Comparison of ENCODE assay signal across 22 cellular contexts in genomic region chr10:62381385-62382102, GRCh38. TPM values are rescaled to one million over a fixed set of nuclear protein-coding genes. Genes with fewer than 3 reads are reported as not detected.
DNase-seq lines count a peak whose midpoint lies in the region; ATAC-seq, FAIRE-seq and TF ChIP-seq lines count a peak whose summit lies in the region.
"Had no signal": no experiment of that assay in that cellular context is flagged by ENCODE, and none has a peak within 500 bp of the region (broad histone marks: within the 10 kb centered on the region; RNA-seq: fewer than 3 reads in every experiment).

No MANE protein-coding gene starts in this region.

- no peaks in the 10 kb centered on the region for H3K9me1 ChIP-seq in keratinocyte (ENCODE audit: control insufficient read depth, extremely low read depth, insufficient read depth, low read length)

- WGBS in heart right ventricle, 2 donors = 80 to 84% methylated on average over 6 of the region's 6 CpGs

- no peak overlapping the region for H2AFZ ChIP-seq in keratinocyte (ENCODE audit: control insufficient read depth, low read length)

- H3K4me1 ChIP-seq in heart right ventricle = peaks cover 0 to 14% (median 0%) of the 10 kb centered on the region in 9 donors
- H3K4me1 ChIP-seq in keratinocyte (ENCODE audit: control insufficient read depth, extremely low read depth, insufficient read depth, low read length) = peaks cover 71% of the 10 kb centered on the region
- H3K4me1 ChIP-seq in tibial artery = peaks cover 0 to 19% (median 9%) of the 10 kb centered on the region in 4 donors
- H3K4me1 ChIP-seq: gastrocnemius medialis had no signal

- ATAC-seq in heart right ventricle (peak in 6 of 8 donors; percentile 48 to 74 (median 60)), omental fat pad (ENCODE audit: low FRiP score) (no peak)
- ATAC-seq: activated CD8-positive, alpha-beta T cell treated with anti-CD3 and anti-CD28 coated beads for 36 hours; gastrocnemius medialis had no signal

- peaks cover 60% of the 10 kb centered on the region for H3K79me2 ChIP-seq in keratinocyte (ENCODE audit: control insufficient read depth, insufficient read depth, low read length)

- dilution Hi-C loops in keratinocyte (cut with MboI; ENCODE audit: extremely low pct_ligation_motif_present, low sequenced_read_pairs) = no loop called here

- H3K4me3 ChIP-seq in heart right ventricle = no peak overlapping the region
- no peak overlapping the region for H3K4me3 ChIP-seq in keratinocyte (ENCODE audit: control insufficient read depth in 2 of 3, extremely low read depth in 1 of 3, insufficient read depth in 2 of 3, low read depth in 1 of 3, low read length in 3 of 3)
- H3K4me3 ChIP-seq in tibial artery = no peak overlapping the region
- H3K4me3 ChIP-seq: gastrocnemius medialis, SJSA1 had no signal

- TF ChIP-seq CTCF in heart right ventricle (IDR thresholded peaks at IDR 0.05) (no peak), keratinocyte (optimal IDR thresholded peaks at IDR 0.05 in 1 of 3, IDR thresholded peaks at IDR 0.05 in 1 of 3, conservative IDR thresholded peaks at IDR 0.05 in 1 of 3; ENCODE audit: extremely low read depth in 1 of 3, insufficient read depth in 2 of 3, low read length in 3 of 3) (no peak), tibial artery (IDR thresholded peaks at IDR 0.05) (no peak), omental fat pad (IDR thresholded peaks at IDR 0.05) (no peak)

- H3K27ac ChIP-seq in heart right ventricle (peak overlapping the region in 4 of 10 donors; percentile 44 to 68 (median 55)), caudate nucleus (ENCODE audit: low read depth, low read length) (peak overlapping the region; percentile 88), keratinocyte (ENCODE audit: control insufficient read depth, insufficient read depth, low read length) (peak overlapping the region; percentile 75), tibial artery (peak overlapping the region; percentile 59 to 66)
- H3K27ac ChIP-seq: gastrocnemius medialis, SJSA1 had no signal

- H3K9ac ChIP-seq in keratinocyte (ENCODE audit: control insufficient read depth, extremely low read depth, insufficient read depth, low read length) = peak overlapping the region; percentile 39

- H3K36me3 ChIP-seq in heart right ventricle (no peaks in the 10 kb centered on the region), keratinocyte (ENCODE audit: control insufficient read depth in 2 of 2, extremely low read depth in 1 of 2, insufficient read depth in 2 of 2, low read length in 2 of 2) (peaks cover 3 to 7% of the 10 kb centered on the region in 2 experiments), tibial artery (no peaks in the 10 kb centered on the region)
- H3K36me3 ChIP-seq: gastrocnemius medialis, SJSA1 had no signal

- intact Hi-C loops in heart right ventricle (cut with DNase I) (no loop called here), cardiac septum (cut with DNase I) (loop anchor here (10.0 kb wide), 2 partner anchors 183 to 337 kb away; no protein-coding TSS in a partner anchor), tibial artery (cut with DNase I; ENCODE audit: low total_unique reads) (no loop called here)

- peak overlapping the region; percentile 61 for H3K4me2 ChIP-seq in keratinocyte (ENCODE audit: control insufficient read depth, extremely low read depth, insufficient read depth, low read depth, low read length)

- H4K20me1 ChIP-seq in keratinocyte (ENCODE audit: control insufficient read depth, extremely low read depth, insufficient read depth, low read length) = no peaks in the 10 kb centered on the region

- H3K27me3 ChIP-seq in heart right ventricle (no peaks in the 10 kb centered on the region), keratinocyte (ENCODE audit: control insufficient read depth, extremely low read depth, insufficient read depth, low read length) (no peaks in the 10 kb centered on the region), tibial artery (no peaks in the 10 kb centered on the region)
- H3K27me3 ChIP-seq: gastrocnemius medialis, SJSA1 had no signal

- no peaks in the 10 kb centered on the region for H3K9me3 ChIP-seq in heart right ventricle
- no peaks in the 10 kb centered on the region for H3K9me3 ChIP-seq in keratinocyte (ENCODE audit: control insufficient read depth, low read depth, low read length)
- no peaks in the 10 kb centered on the region for H3K9me3 ChIP-seq in tibial artery
- H3K9me3 ChIP-seq: gastrocnemius medialis, SJSA1 had no signal

- DNase-seq in heart right ventricle (no peak), cardiac septum (ENCODE audit: low spot score) (no peak), caudate nucleus (lab: John Stamatoyannopoulos, UW) (peak in 29 of 61 donors; percentile 16 to 78 (median 40)), keratinocyte (ENCODE audit: low read depth, low spot score) (no peak), tibial artery (no peak), omental fat pad (ENCODE audit: low spot score) (no peak), NOMO-1 treated with DMSO at 0.1 percent for 48 hours (lab: John Stamatoyannopoulos, UW; ENCODE audit: unreplicated experiment) (no peak), NCI-H2196 (lab: John Stamatoyannopoulos, UW; ENCODE audit: unreplicated experiment) (no peak)
- DNase-seq: activated CD8-positive, alpha-beta T cell treated with anti-CD3 and anti-CD28 coated beads for 36 hours; activated naive CD4-positive, alpha-beta T cell treated with anti-CD3 and anti-CD28 coated beads, Interleukin-2, amount 10 ng/mL, durations not matched to agents 7 days and 5 days; activated T-cell treated with anti-CD3 and anti-CD28 coated beads, Interleukin-2, amount 50 U/mL, for 24 hours; gastrocnemius medialis; GDM1; NCI-H1436 treated with DMSO at 0.1 percent for 48 hours; NCI-H2171 treated with DMSO at 0.1 percent for 48 hours; NCI-H748 treated with DMSO at 0.1 percent for 48 hours; stimulated activated CD4-positive, alpha-beta T cell treated with anti-CD3 and anti-CD28 coated beads, Interleukin-2, amount 100 ng/mL, for 48 hours had no signal

- FAIRE-seq in keratinocyte (lab: Jason Lieb, UNC) = peak; percentile 77
- FAIRE-seq: A204.1, D721Med had no signal

RNA-seq across cellular contexts. Expression of gene ZNF365, which starts 7.4 kb away (rescaled TPM):
- total RNA-seq in heart right ventricle (under 1 TPM; 0.05 to 0.60 (median 0.20) TPM), cardiac septum (1.2 TPM), omental fat pad (under 1 TPM in 2 of 4 donors, not detected in 2; 0.12 to 0.19 TPM)
- polyA plus RNA-seq in heart right ventricle (under 1 TPM; 0.07 TPM), keratinocyte (11.9 to 20.9 TPM (median 15.9 TPM) in 3 replicates)
- polyA plus RNA-seq in keratinocyte (2011; ENCODE audit: low read depth) = 45.3 TPM
- 10.0 and 17.5 TPM in 2 replicates for polyA plus RNA-seq in keratinocyte (2011; cell fraction: cytosol; rRNA removed)
- polyA plus RNA-seq in keratinocyte (2011; cell fraction: nucleus; rRNA removed) = 13.4 and 17.5 TPM in 2 replicates
- polyA plus RNA-seq in keratinocyte (2012; ENCODE audit: low replicate concordance) = 15.4 and 22.7 TPM in 2 replicates
- 14.5 to 25.7 TPM (median 16.1 TPM) in 3 replicates for polyA minus RNA-seq in keratinocyte
- 16.3 TPM for polyA minus RNA-seq in keratinocyte (2011; cell fraction: cytosol; rRNA and poly(A)+ RNA removed)
- polyA minus RNA-seq in keratinocyte (2011; cell fraction: nucleus; rRNA and poly(A)+ RNA removed) = 12.3 and 20.6 TPM in 2 replicates
- total RNA-seq: activated CD8-positive, alpha-beta T cell treated with anti-CD3 and anti-CD28 coated beads for 36 hours; gastrocnemius medialis; OCI-LY7; T-helper 2 cell treated with Interferon-gamma antibody and Interleukin-4, amounts not matched to agents 100 ng/mL and 5 ng/mL, for 36 hours had no signal
